14 cellular contexts compared by ENCODE assay signal in genomic region chr10:96670786-96671185, GRCh38. TPM values are rescaled to one million over a fixed set of nuclear protein-coding genes. Genes with fewer than 3 reads are reported as not detected.
DNase-seq lines count a peak whose midpoint lies in the region; ATAC-seq and TF ChIP-seq lines count a peak whose summit lies in the region.
"Had no signal": no experiment of that assay in that cellular context is flagged by ENCODE, and none has a peak within 500 bp of the region (broad histone marks: within the 10 kb centered on the region; RNA-seq: fewer than 3 reads in every experiment).

No MANE protein-coding gene starts in this region.

- DNase-seq in activated naive CD8-positive, alpha-beta T cell treated with anti-CD3 and anti-CD28 coated beads, Interleukin-2, amount 50 U/mL, for 24 hours, result no peak
- no peak for DNase-seq in activated naive CD8-positive, alpha-beta T cell treated with anti-CD3 and anti-CD28 coated beads for 36 hours
- DNase-seq in NCI-H2081 (lab: John Stamatoyannopoulos, UW), result peak; percentile 49 to 83
- DNase-seq in astrocyte of the spinal cord (ENCODE audit: low read depth, low spot score), result peak; percentile 21
- DNase-seq in GM13976 (ENCODE audit: low spot score), result no peak
- no peak for DNase-seq in omental fat pad (ENCODE audit: low spot score)
- no peak for DNase-seq in ecto neural progenitor cell (ENCODE audit: low spot score)
- DNase-seq: activated CD4-positive, CD25-positive, alpha-beta regulatory T cell treated with anti-CD3 and anti-CD28 coated beads, Interleukin-2, amount 50 U/mL, for 72 hours; activated gamma-delta T cell; GDM1; GOT3; ovary; stomach had no signal

- H3K4me3 Mint-ChIP-seq in activated naive CD8-positive, alpha-beta T cell treated with anti-CD3 and anti-CD28 coated beads, Interleukin-2, amount 50 U/mL, for 24 hours, result no peak overlapping the region
- H3K4me3 Mint-ChIP-seq in activated naive CD8-positive, alpha-beta T cell treated with anti-CD3 and anti-CD28 coated beads for 36 hours, result no peak overlapping the region

- no peaks in the 10 kb centered on the region for H3K27me3 Mint-ChIP-seq in activated naive CD8-positive, alpha-beta T cell treated with anti-CD3 and anti-CD28 coated beads, Interleukin-2, amount 50 U/mL, for 24 hours
- no peaks in the 10 kb centered on the region for H3K27me3 Mint-ChIP-seq in activated naive CD8-positive, alpha-beta T cell treated with anti-CD3 and anti-CD28 coated beads for 36 hours

- no peak for ATAC-seq in activated naive CD8-positive, alpha-beta T cell treated with anti-CD3 and anti-CD28 coated beads, Interleukin-2, amount 50 U/mL, for 24 hours
- ATAC-seq in omental fat pad (ENCODE audit: low FRiP score) (no peak), HG02678 (IDR thresholded peaks at IDR 0.05; ENCODE audit: unreplicated experiment) (no peak)

- no peaks in the 10 kb centered on the region for H3K9me3 Mint-ChIP-seq in activated naive CD8-positive, alpha-beta T cell treated with anti-CD3 and anti-CD28 coated beads, Interleukin-2, amount 50 U/mL, for 24 hours
- no peaks in the 10 kb centered on the region for H3K9me3 Mint-ChIP-seq in activated naive CD8-positive, alpha-beta T cell treated with anti-CD3 and anti-CD28 coated beads for 36 hours

- TF ChIP-seq CTCF in astrocyte of the spinal cord (IDR thresholded peaks at IDR 0.05; ENCODE audit: low read depth, low read length) (no peak), GM13976 (IDR thresholded peaks at IDR 0.05; ENCODE audit: borderline replicate concordance, control extremely low read depth, extremely low read depth, insufficient read depth, missing control alignments) (no peak), omental fat pad (IDR thresholded peaks at IDR 0.05) (no peak)

- H3K36me3 Mint-ChIP-seq in activated naive CD8-positive, alpha-beta T cell treated with anti-CD3 and anti-CD28 coated beads, Interleukin-2, amount 50 U/mL, for 24 hours (ENCODE audit: low read depth), result peaks cover 3% of the 10 kb centered on the region
- no peaks in the 10 kb centered on the region for H3K36me3 Mint-ChIP-seq in activated naive CD8-positive, alpha-beta T cell treated with anti-CD3 and anti-CD28 coated beads for 36 hours

- peak overlapping the region; percentile 34 for H3K27ac Mint-ChIP-seq in activated naive CD8-positive, alpha-beta T cell treated with anti-CD3 and anti-CD28 coated beads, Interleukin-2, amount 50 U/mL, for 24 hours
- H3K27ac Mint-ChIP-seq in activated naive CD8-positive, alpha-beta T cell treated with anti-CD3 and anti-CD28 coated beads for 36 hours, result no peak overlapping the region

- peaks cover 54% of the 10 kb centered on the region for H3K4me1 Mint-ChIP-seq in activated naive CD8-positive, alpha-beta T cell treated with anti-CD3 and anti-CD28 coated beads, Interleukin-2, amount 50 U/mL, for 24 hours
- H3K4me1 Mint-ChIP-seq in activated naive CD8-positive, alpha-beta T cell treated with anti-CD3 and anti-CD28 coated beads for 36 hours, result peaks cover 18% of the 10 kb centered on the region

- in situ Hi-C loops in astrocyte of the spinal cord (cut with HindIII; ENCODE audit: low sequenced_read_pairs), result no loop called here
- in situ Hi-C loops in GM13976 (cut with MboI; ENCODE audit: low sequenced_read_pairs, unreplicated experiment), result no loop called here

- H3K4me3 ChIP-seq in astrocyte of the spinal cord (ENCODE audit: low read depth, low read length), result no peak overlapping the region
- H3K4me3 ChIP-seq: ovary, stomach had no signal

RNA-seq across cellular contexts. Expression of gene PIK3AP1, which starts 49.5 kb away (rescaled TPM):
- 1 to 10 TPM; 4.5 to 5.1 TPM for total RNA-seq in activated naive CD8-positive, alpha-beta T cell treated with anti-CD3 and anti-CD28 coated beads for 36 hours
- total RNA-seq in omental fat pad, result 10 to 100 TPM; 16.6 to 34.7 (median 29.7) TPM

Comparison
In these comparisons a context has a peak if more than half of its experiments do, and no peak if none do; other contexts are left out.
1. DNase-seq: peak in NCI-H2081 (2 of 2) and astrocyte of the spinal cord (single experiment); none in activated naive CD8-positive, alpha-beta T cell treated with anti-CD3 and anti-CD28 coated beads, Interleukin-2, amount 50 U/mL, for 24 hours (single experiment), activated naive CD8-positive, alpha-beta T cell treated with anti-CD3 and anti-CD28 coated beads for 36 hours (single experiment), GM13976 (single experiment), omental fat pad (single experiment) and ecto neural progenitor cell (single experiment).